Comparison of ENCODE assay signal across 17 cellular contexts in the genomic region with DNA sequence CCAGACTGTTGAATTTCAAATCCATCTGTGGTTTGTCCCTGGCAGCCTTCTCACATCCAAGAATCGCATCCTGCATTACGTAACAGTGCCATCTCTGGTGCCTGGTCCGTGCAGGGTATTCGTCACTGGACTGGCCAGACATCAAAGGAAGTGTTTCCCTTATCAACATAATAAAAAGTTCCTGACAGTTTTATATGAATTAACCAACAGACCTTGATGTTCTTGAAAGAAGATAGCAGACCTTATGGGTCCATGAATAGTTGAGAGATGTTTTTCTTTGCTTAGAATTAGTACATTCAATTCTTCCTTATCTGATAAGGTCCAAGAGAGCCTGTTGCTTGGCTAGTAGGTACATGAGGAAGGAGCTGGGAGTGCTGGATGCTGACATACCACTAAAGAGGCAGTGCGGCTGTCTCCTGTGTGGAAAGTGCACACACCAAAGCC.
A peak's percentile ranks its signal among the peaks of the same experiment; 100 is the strongest.
DNase-seq lines count a peak whose midpoint lies in the region; ATAC-seq, FAIRE-seq and TF ChIP-seq lines count a peak whose summit lies in the region.
"Had no signal": no experiment of that assay in that cellular context is flagged by ENCODE, and none has a peak within 500 bp of the region (broad histone marks: within the 10 kb centered on the region; RNA-seq: fewer than 3 reads in every experiment).

No MANE protein-coding gene starts in this region.

- peak; percentile 32 for DNase-seq in HT1080 (ENCODE audit: low read depth)
- DNase-seq in amniotic epithelial cell (ENCODE audit: low read depth): peak; percentile 99
- peak; percentile 63 for DNase-seq in hepatocyte (ENCODE audit: low spot score)
- peak; percentile 89 for DNase-seq in small intestine
- DNase-seq in C1 segment of cervical spinal cord (lab: John Stamatoyannopoulos, UW): no peak
- no peak for DNase-seq in NCI-H69 (lab: John Stamatoyannopoulos, UW)
- DNase-seq: activated CD4-positive, alpha-beta T cell treated with anti-CD3 and anti-CD28 coated beads for 48 hours; activated T-cell treated with anti-CD3 and anti-CD28 coated beads, Interleukin-2, amount 50 U/mL, for 4 hours; CD4-positive, CD25-positive, alpha-beta regulatory T cell; gastrocnemius medialis; MG63; NCI-H2029; NCI-H82; T-helper 17 cell had no signal

- H3K4me1 ChIP-seq in hepatocyte (ENCODE audit: insufficient read depth) (peaks cover 18% of the 10 kb centered on the region), small intestine (ENCODE audit: control insufficient read depth in 2 of 2, insufficient read depth in 1 of 2, low read depth in 1 of 2, low read length in 1 of 2) (no peaks in the 10 kb centered on the region)

- 44% methylated on average over 5 of the region's 5 CpGs for WGBS in hepatocyte (ENCODE audit: low lambda C conversion rate, missing lambda C conversion rate)
- WGBS in small intestine, 3 donors: 26 to 51% (median 41%) methylated on average over 5 of the region's 5 CpGs

- no peaks in the 10 kb centered on the region for H3K9me3 ChIP-seq in hepatocyte (ENCODE audit: low read depth)
- no peaks in the 10 kb centered on the region for H3K9me3 ChIP-seq in small intestine (ENCODE audit: control insufficient read depth, low read depth)
- H3K9me3 ChIP-seq: gastrocnemius medialis, MG63 had no signal

- no peak for TF ChIP-seq CTCF in hepatocyte (IDR thresholded peaks at IDR 0.05; ENCODE audit: poor library complexity)

- no peaks in the 10 kb centered on the region for H3K27me3 ChIP-seq in hepatocyte
- no peaks in the 10 kb centered on the region for H3K27me3 ChIP-seq in small intestine (ENCODE audit: control insufficient read depth in 2 of 2, insufficient read depth in 2 of 2, low read length in 2 of 2)
- H3K27me3 ChIP-seq: gastrocnemius medialis, MG63 had no signal

- H3K9me2 ChIP-seq in hepatocyte (replicated peaks; ENCODE audit: insufficient read depth): no peaks in the 10 kb centered on the region

- H3K79me2 ChIP-seq in hepatocyte: peaks cover 15% of the 10 kb centered on the region

- no peak overlapping the region for H3K4me3 ChIP-seq in hepatocyte
- no peak overlapping the region for H3K4me3 ChIP-seq in small intestine (ENCODE audit: low read depth in 1 of 2, low read length in 2 of 2)
- H3K4me3 ChIP-seq: gastrocnemius medialis, GM12878, MG63 had no signal

- peak overlapping the region; percentile 40 for H3K27ac ChIP-seq in hepatocyte
- H3K27ac ChIP-seq in small intestine (ENCODE audit: low read depth in 1 of 2, low read length in 1 of 2): no peak overlapping the region
- H3K27ac ChIP-seq: gastrocnemius medialis, RWPE1 had no signal

- no peak overlapping the region for H2AFZ ChIP-seq in hepatocyte

- FAIRE-seq in small intestine (lab: Jason Lieb, UNC): no peak
- FAIRE-seq: GM12878 had no signal

- H4K20me1 ChIP-seq in hepatocyte (ENCODE audit: insufficient read depth, poor library complexity, severe bottlenecking): no peaks in the 10 kb centered on the region

- no peak overlapping the region for H3K4me2 ChIP-seq in hepatocyte

- ATAC-seq in GM21576 (IDR thresholded peaks at IDR 0.05; ENCODE audit: unreplicated experiment): no peak
- ATAC-seq: activated T-cell treated with anti-CD3 and anti-CD28 coated beads, Interleukin-2, amount 50 U/mL, for 4 hours; GM12878; T-helper 17 cell had no signal

- H3K36me3 ChIP-seq in hepatocyte (replicated peaks; ENCODE audit: insufficient read depth, low read depth) (no peaks in the 10 kb centered on the region), small intestine (ENCODE audit: control insufficient read depth in 2 of 2, insufficient read depth in 2 of 2, low read length in 2 of 2) (no peaks in the 10 kb centered on the region)
- H3K36me3 ChIP-seq: gastrocnemius medialis had no signal

Comparison
In these comparisons a context has a peak if more than half of its experiments do, and no peak if none do; other contexts are left out.
1. DNase-seq: peak in HT1080 (single experiment), amniotic epithelial cell (single experiment), hepatocyte (single experiment) and small intestine (single experiment); none in C1 segment of cervical spinal cord (0 of 14) and NCI-H69 (single experiment).